20 cellular contexts compared by ENCODE assay signal in genomic region chr20:56985286-56985685, GRCh38.
"Had no signal": no experiment of that assay in that cellular context is flagged by ENCODE, and none has a peak within 500 bp of the region (broad histone marks: within the 10 kb centered on the region; RNA-seq: fewer than 3 reads in every experiment).

No MANE protein-coding gene starts in this region.

- H3K36me3 Mint-ChIP-seq: stimulated activated memory B cell treated with anti-CD40 and anti-IgM and Interleukin-4, amounts not matched to agents 10 μg/mL and 1 μg/mL and 100 μg/mL, for 72 hours had no signal

- H3K9me3 Mint-ChIP-seq: activated T-helper 1 cell treated with anti-CD3 and anti-CD28 coated beads, Interleukin-12 subunit alpha, Interleukin-12 subunit beta, Interleukin-2, Interleukin-4 antibody, amounts not matched to agents 30 ng/mL and 10 ng/mL and 1 ng/mL, durations not matched to agents 14 hours and 24 hours and 36 hours; natural killer cell treated with Interleukin-12 subunit alpha and Interleukin-12 subunit beta and Interleukin-15 and Interleukin-18, amount 100 ng/mL, for 72 hours had no signal

- H3K4me1 Mint-ChIP-seq: activated naive CD8-positive, alpha-beta T cell treated with anti-CD3 and anti-CD28 coated beads, Interleukin-2, amount 50 U/mL, for 24 hours; stimulated activated memory B cell treated with anti-CD40 and anti-IgM and Interleukin-4, amounts not matched to agents 10 μg/mL and 1 μg/mL and 100 μg/mL, for 72 hours had no signal

- H3K27me3 ChIP-seq: ascending aorta, right lobe of liver, tibial artery had no signal

- H3K27ac ChIP-seq: ascending aorta, epithelial cell of prostate, right lobe of liver, spleen, tibial artery had no signal

- H3K4me3 Mint-ChIP-seq: activated naive CD8-positive, alpha-beta T cell treated with anti-CD3 and anti-CD28 coated beads, Interleukin-2, amount 50 U/mL, for 24 hours; activated T-helper 1 cell treated with anti-CD3 and anti-CD28 coated beads, Interleukin-12 subunit alpha, Interleukin-12 subunit beta, Interleukin-2, Interleukin-4 antibody, amounts not matched to agents 30 ng/mL and 10 ng/mL and 1 ng/mL, durations not matched to agents 14 hours and 24 hours and 36 hours; natural killer cell treated with Interleukin-12 subunit alpha and Interleukin-12 subunit beta and Interleukin-15 and Interleukin-18, amount 100 ng/mL, for 72 hours; stimulated activated memory B cell treated with anti-CD40 and anti-IgM and Interleukin-4, amounts not matched to agents 10 μg/mL and 1 μg/mL and 100 μg/mL, for 72 hours; WTC11 had no signal

- H3K4me1 ChIP-seq: ascending aorta, right lobe of liver, spleen, tibial artery had no signal

- H3K9me3 ChIP-seq: right lobe of liver had no signal

- ATAC-seq: activated naive CD8-positive, alpha-beta T cell treated with anti-CD3 and anti-CD28 coated beads, Interleukin-2, amount 50 U/mL, for 24 hours; left colon; natural killer cell treated with Interleukin-12 subunit alpha and Interleukin-12 subunit beta and Interleukin-15 and Interleukin-18, amount 100 ng/mL, for 72 hours; right lobe of liver; stimulated activated memory B cell treated with anti-CD40 and anti-IgM and Interleukin-4, amounts not matched to agents 10 μg/mL and 1 μg/mL and 100 μg/mL, for 72 hours; WTC11 had no signal

- DNase-seq: activated CD4-positive, alpha-beta T cell treated with anti-CD3 and anti-CD28 coated beads for 48 hours; activated naive CD4-positive, alpha-beta T cell treated with Interleukin-2 at 50 U/mL for 16 hours; activated naive CD8-positive, alpha-beta T cell treated with anti-CD3 and anti-CD28 coated beads, Interleukin-2, amount 50 U/mL, for 24 hours; cortex of kidney; effector CD8-positive, alpha-beta T cell; hippocampal formation; left colon; mesenchymal stem cell; nucleus accumbens; right lobe of liver; spleen; stimulated activated CD4-positive, alpha-beta T cell treated with anti-CD3 and anti-CD28 coated beads, Interleukin-1b, Interleukin-23, amount 100 ng/mL, for 48 hours; tibial artery had no signal

- H3K4me3 ChIP-seq: ascending aorta, right lobe of liver, spleen, tibial artery had no signal

- H3K36me3 ChIP-seq: ascending aorta, right lobe of liver, spleen, tibial artery had no signal

- H3K27ac Mint-ChIP-seq: activated naive CD8-positive, alpha-beta T cell treated with anti-CD3 and anti-CD28 coated beads, Interleukin-2, amount 50 U/mL, for 24 hours; activated T-helper 1 cell treated with anti-CD3 and anti-CD28 coated beads, Interleukin-12 subunit alpha, Interleukin-12 subunit beta, Interleukin-2, Interleukin-4 antibody, amounts not matched to agents 30 ng/mL and 10 ng/mL and 1 ng/mL, durations not matched to agents 14 hours and 24 hours and 36 hours; natural killer cell treated with Interleukin-12 subunit alpha and Interleukin-12 subunit beta and Interleukin-15 and Interleukin-18, amount 100 ng/mL, for 72 hours; progenitor cell of endocrine pancreas; stimulated activated memory B cell treated with anti-CD40 and anti-IgM and Interleukin-4, amounts not matched to agents 10 μg/mL and 1 μg/mL and 100 μg/mL, for 72 hours; WTC11 had no signal
